In genomic region chr15:38668433-38669159, GRCh38 we compare ENCODE assay signal across 18 cellular contexts.
DNase-seq lines count a peak whose midpoint lies in the region; ATAC-seq, FAIRE-seq and TF ChIP-seq lines count a peak whose summit lies in the region.
"Had no signal": no experiment of that assay in that cellular context is flagged by ENCODE, and none has a peak within 500 bp of the region (broad histone marks: within the 10 kb centered on the region; RNA-seq: fewer than 3 reads in every experiment).

No MANE protein-coding gene starts in this region.

- peaks cover 95% of the 10 kb centered on the region for H3K4me1 Mint-ChIP-seq in activated CD4-positive, alpha-beta memory T cell treated with anti-CD3 and anti-CD28 coated beads for 36 hours (ENCODE audit: low read depth)
- peaks cover 89% of the 10 kb centered on the region for H3K4me1 Mint-ChIP-seq in activated CD4-positive, alpha-beta memory T cell treated with anti-CD3 and anti-CD28 coated beads, Interleukin-2, amount 10 ng/mL, durations not matched to agents 7 days and 5 days
- H3K4me1 Mint-ChIP-seq in activated T-helper 17 cell treated with anti-CD3 and anti-CD28 coated beads, Interleukin-2, amount 50 U/mL, for 72 hours, result peaks cover 66% of the 10 kb centered on the region
- H3K4me1 Mint-ChIP-seq in neural progenitor cell, result peaks cover 49% of the 10 kb centered on the region

- peak; percentile 24 for FAIRE-seq in GM18507 (lab: Jason Lieb, UNC)

- H3K4me3 Mint-ChIP-seq in activated CD4-positive, alpha-beta memory T cell treated with anti-CD3 and anti-CD28 coated beads for 36 hours, result no peak overlapping the region
- no peak overlapping the region for H3K4me3 Mint-ChIP-seq in activated CD4-positive, alpha-beta memory T cell treated with anti-CD3 and anti-CD28 coated beads, Interleukin-2, amount 10 ng/mL, durations not matched to agents 7 days and 5 days
- peak overlapping the region; percentile 60 for H3K4me3 Mint-ChIP-seq in activated T-helper 17 cell treated with anti-CD3 and anti-CD28 coated beads, Interleukin-2, amount 50 U/mL, for 72 hours
- H3K4me3 Mint-ChIP-seq in neural progenitor cell, result no peak overlapping the region
- H3K4me3 Mint-ChIP-seq: IgD-negative memory B cell had no signal

- H3K9me3 Mint-ChIP-seq in activated CD4-positive, alpha-beta memory T cell treated with anti-CD3 and anti-CD28 coated beads for 36 hours, result no peaks in the 10 kb centered on the region
- peaks cover 3% of the 10 kb centered on the region for H3K9me3 Mint-ChIP-seq in activated CD4-positive, alpha-beta memory T cell treated with anti-CD3 and anti-CD28 coated beads, Interleukin-2, amount 10 ng/mL, durations not matched to agents 7 days and 5 days
- H3K9me3 Mint-ChIP-seq in activated T-helper 17 cell treated with anti-CD3 and anti-CD28 coated beads, Interleukin-2, amount 50 U/mL, for 72 hours, result peaks cover 3% of the 10 kb centered on the region
- H3K9me3 Mint-ChIP-seq in neural progenitor cell, result no peaks in the 10 kb centered on the region
- H3K9me3 Mint-ChIP-seq: IgD-negative memory B cell had no signal

- no peaks in the 10 kb centered on the region for H3K9me3 ChIP-seq in neural progenitor cell (ENCODE audit: low read depth)

- peaks cover 17% of the 10 kb centered on the region for H3F3A ChIP-seq in neural progenitor cell (ENCODE audit: low read depth)

- no peaks in the 10 kb centered on the region for H3K36me3 ChIP-seq in neural progenitor cell

- H3K36me3 Mint-ChIP-seq in activated CD4-positive, alpha-beta memory T cell treated with anti-CD3 and anti-CD28 coated beads for 36 hours, result peaks cover 5% of the 10 kb centered on the region
- H3K36me3 Mint-ChIP-seq in activated CD4-positive, alpha-beta memory T cell treated with anti-CD3 and anti-CD28 coated beads, Interleukin-2, amount 10 ng/mL, durations not matched to agents 7 days and 5 days (ENCODE audit: low read depth), result peaks cover 23% of the 10 kb centered on the region
- no peaks in the 10 kb centered on the region for H3K36me3 Mint-ChIP-seq in activated T-helper 17 cell treated with anti-CD3 and anti-CD28 coated beads, Interleukin-2, amount 50 U/mL, for 72 hours (ENCODE audit: low read depth)
- no peaks in the 10 kb centered on the region for H3K36me3 Mint-ChIP-seq in neural progenitor cell

- CTCF ChIA-PET in activated CD4-positive, alpha-beta memory T cell treated with anti-CD3 and anti-CD28 coated beads for 36 hours (lab: Charles Lee), result interaction anchor here (0.9 to 9.6 kb wide), 6 partner anchors 17 to 116 kb away, joined by 3 to 150 read pairs (median 4); partner anchors contain the start of gene RASGRP1
- CTCF ChIA-PET in activated CD4-positive, alpha-beta memory T cell treated with anti-CD3 and anti-CD28 coated beads, Interleukin-2, amount 10 ng/mL, durations not matched to agents 7 days and 5 days (lab: Charles Lee), result interaction anchor here (0.6 to 11.7 kb wide), 6 partner anchors 16 to 126 kb away, joined by 3 to 139 read pairs (median 40); partner anchors contain the start of gene RASGRP1

- no peaks in the 10 kb centered on the region for H3K27me3 ChIP-seq in neural progenitor cell

- H3K4me1 ChIP-seq in neural progenitor cell, result peaks cover 20% of the 10 kb centered on the region

- POLR2A ChIA-PET in activated CD4-positive, alpha-beta memory T cell treated with anti-CD3 and anti-CD28 coated beads for 36 hours (lab: Charles Lee), result interaction anchor here (1.4 to 7.7 kb wide), 3 partner anchors 16 to 107 kb away, joined by 4 to 133 read pairs (median 7); partner anchors contain the start of gene RASGRP1
- POLR2A ChIA-PET in activated CD4-positive, alpha-beta memory T cell treated with anti-CD3 and anti-CD28 coated beads, Interleukin-2, amount 10 ng/mL, durations not matched to agents 7 days and 5 days (lab: Charles Lee), result interaction anchor here (1.3 to 22.7 kb wide), 6 partner anchors 14 to 106 kb away, joined by 3 to 497 read pairs (median 200); partner anchors contain the start of gene RASGRP1

- DNase-seq in activated CD4-positive, alpha-beta memory T cell treated with anti-CD3 and anti-CD28 coated beads for 36 hours, result no peak
- no peak for DNase-seq in activated CD4-positive, alpha-beta memory T cell treated with anti-CD3 and anti-CD28 coated beads, Interleukin-2, amount 10 ng/mL, durations not matched to agents 7 days and 5 days
- DNase-seq in GM18507 (ENCODE audit: extremely low spot score, insufficient read length, low read depth), result no peak
- DNase-seq in neural progenitor cell (ENCODE audit: low spot score), result peak; percentile 63
- no peak for DNase-seq in HT-29 (ENCODE audit: low spot score)
- DNase-seq in HK-2 (ENCODE audit: unreplicated experiment), result no peak
- DNase-seq: activated CD4-positive, CD25-positive, alpha-beta regulatory T cell treated with anti-CD3 and anti-CD28 coated beads, Interleukin-2, amount 50 U/mL, for 72 hours; effector CD8-positive, alpha-beta T cell; glutamatergic neuron; GOT3; NCI-H187; OCI-M1; stimulated activated naive CD8-positive, alpha-beta T cell treated with anti-CD3 and anti-CD28 coated beads, Interleukin-15, amount 100 ng/mL, for 72 hours had no signal

- H3K27ac Mint-ChIP-seq in activated CD4-positive, alpha-beta memory T cell treated with anti-CD3 and anti-CD28 coated beads for 36 hours, result peak overlapping the region; percentile 97
- H3K27ac Mint-ChIP-seq in activated CD4-positive, alpha-beta memory T cell treated with anti-CD3 and anti-CD28 coated beads, Interleukin-2, amount 10 ng/mL, durations not matched to agents 7 days and 5 days, result no peak overlapping the region
- no peak overlapping the region for H3K27ac Mint-ChIP-seq in activated T-helper 17 cell treated with anti-CD3 and anti-CD28 coated beads, Interleukin-2, amount 50 U/mL, for 72 hours
- H3K27ac Mint-ChIP-seq in neural progenitor cell, result peak overlapping the region; percentile 74
- H3K27ac Mint-ChIP-seq: IgD-negative memory B cell had no signal

- no peaks in the 10 kb centered on the region for H4K20me1 ChIP-seq in neural progenitor cell (ENCODE audit: low read depth)

- H2AFZ ChIP-seq in neural progenitor cell (replicated peaks), result no peak overlapping the region

- intact Hi-C loops in activated CD4-positive, alpha-beta memory T cell treated with anti-CD3 and anti-CD28 coated beads for 36 hours (cut with micrococcal nuclease), result no loop called here

- peak overlapping the region; percentile 45 for H3K4me2 ChIP-seq in neural progenitor cell

- no peak overlapping the region for H3K4me3 ChIP-seq in neural progenitor cell

- no peak overlapping the region for H3K27ac ChIP-seq in neural progenitor cell

- ATAC-seq in activated T-helper 17 cell treated with anti-CD3 and anti-CD28 coated beads, Interleukin-2, amount 50 U/mL, for 72 hours (replicated peaks), result no peak
- no peak for ATAC-seq in HG03521 (IDR thresholded peaks at IDR 0.05; ENCODE audit: unreplicated experiment)
- ATAC-seq: left lobe of liver; sciatic nerve; stimulated activated naive CD8-positive, alpha-beta T cell treated with anti-CD3 and anti-CD28 coated beads, Interleukin-15, amount 100 ng/mL, for 72 hours had no signal

- H3K27me3 Mint-ChIP-seq in activated CD4-positive, alpha-beta memory T cell treated with anti-CD3 and anti-CD28 coated beads for 36 hours, result no peaks in the 10 kb centered on the region
- no peaks in the 10 kb centered on the region for H3K27me3 Mint-ChIP-seq in activated CD4-positive, alpha-beta memory T cell treated with anti-CD3 and anti-CD28 coated beads, Interleukin-2, amount 10 ng/mL, durations not matched to agents 7 days and 5 days
- no peaks in the 10 kb centered on the region for H3K27me3 Mint-ChIP-seq in activated T-helper 17 cell treated with anti-CD3 and anti-CD28 coated beads, Interleukin-2, amount 50 U/mL, for 72 hours
- no peaks in the 10 kb centered on the region for H3K27me3 Mint-ChIP-seq in neural progenitor cell (ENCODE audit: insufficient read depth, low read depth)
- H3K27me3 Mint-ChIP-seq: stimulated activated naive CD8-positive, alpha-beta T cell treated with anti-CD3 and anti-CD28 coated beads, Interleukin-15, amount 100 ng/mL, for 72 hours had no signal

- no peak overlapping the region for H3K9ac ChIP-seq in neural progenitor cell

- TF ChIP-seq CTCF in neural progenitor cell (IDR thresholded peaks at IDR 0.05), result no peak

- no peaks in the 10 kb centered on the region for H3K79me2 ChIP-seq in neural progenitor cell (ENCODE audit: low read depth)

Comparison
In these comparisons a context has a peak if more than half of its experiments do, and no peak if none do; other contexts are left out.
1. H3K27ac Mint-ChIP-seq: peak in activated CD4-positive, alpha-beta memory T cell treated with anti-CD3 and anti-CD28 coated beads for 36 hours (single experiment) and neural progenitor cell (single experiment); none in activated CD4-positive, alpha-beta memory T cell treated with anti-CD3 and anti-CD28 coated beads, Interleukin-2, amount 10 ng/mL, durations not matched to agents 7 days and 5 days (single experiment) and activated T-helper 17 cell treated with anti-CD3 and anti-CD28 coated beads, Interleukin-2, amount 50 U/mL, for 72 hours (single experiment).